ENCODE assay signal across 8 cellular contexts in the genomic region with DNA sequence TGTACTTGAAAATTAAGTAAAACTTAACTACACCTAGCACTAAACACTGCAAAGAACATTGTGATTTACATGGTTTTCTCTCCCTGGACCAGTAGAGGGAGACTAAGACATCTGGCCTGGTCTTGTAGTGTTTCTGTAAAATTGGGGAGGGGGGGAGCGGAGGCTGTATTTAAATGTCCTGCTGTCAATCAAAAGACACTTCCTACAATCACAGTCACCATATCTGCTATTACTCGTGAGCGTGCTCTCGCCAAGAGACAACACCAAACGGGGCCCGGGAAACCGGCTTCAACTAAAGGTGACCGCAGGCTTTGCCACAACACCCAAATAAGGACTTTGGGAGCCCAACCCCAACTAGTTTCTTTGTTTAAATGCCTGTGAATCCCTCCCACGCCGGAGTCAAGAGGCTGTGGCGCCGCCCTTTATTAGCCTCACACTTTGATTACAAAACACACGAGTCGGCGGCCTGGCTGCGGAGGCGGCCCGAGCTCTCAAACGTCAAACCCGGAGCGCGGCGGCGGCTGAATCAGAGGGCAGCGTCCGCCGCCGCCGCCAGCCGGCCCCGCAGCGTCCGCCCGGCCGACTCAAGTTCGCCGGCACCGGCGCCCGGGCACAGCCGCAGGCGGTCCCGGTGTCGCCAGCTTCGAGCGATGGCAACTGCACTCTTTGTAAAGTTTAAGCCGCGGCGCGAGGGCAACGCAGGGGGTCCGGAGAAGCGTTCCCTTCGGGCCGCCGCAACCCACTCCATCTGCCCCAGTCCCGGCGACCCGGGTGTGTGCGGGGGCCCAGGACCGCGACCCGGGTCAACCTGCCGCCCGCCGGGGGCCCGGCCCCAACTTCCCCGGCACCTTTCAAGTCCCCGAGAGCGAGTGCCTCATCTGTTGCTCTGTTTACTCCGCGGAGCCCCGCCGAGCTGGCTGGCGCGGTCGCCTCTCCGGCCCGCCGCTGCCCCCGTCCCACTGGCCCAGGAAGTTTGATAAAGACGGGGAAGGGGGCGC. TPM values are rescaled to one million over a fixed set of nuclear protein-coding genes. Genes with fewer than 3 reads are reported as not detected.
DNase-seq lines count a peak whose midpoint lies in the region; ATAC-seq lines count a peak whose summit lies in the region.

No MANE protein-coding gene starts in this region.

- peak overlapping the region; percentile 94 to 98 for H3K4me3 Mint-ChIP-seq in effector memory CD8-positive, alpha-beta T cell

- H3K36me3 Mint-ChIP-seq in effector memory CD8-positive, alpha-beta T cell (ENCODE audit: insufficient read depth) = peaks cover 26% of the 10 kb centered on the region

- no peaks in the 10 kb centered on the region for H3K9me3 Mint-ChIP-seq in effector memory CD8-positive, alpha-beta T cell

- DNase-seq in CMK (ENCODE audit: low read depth) = peak; percentile 38
- DNase-seq in HT1080 (ENCODE audit: low read depth) = peak; percentile 92
- peak; percentile 95 for DNase-seq in NK-92 treated with Interleukin-12 subunit alpha and Interleukin-12 subunit beta, amount 100 ng/mL, for 24 hours (lab: John Stamatoyannopoulos, UW)
- DNase-seq in activated CD8-positive, alpha-beta memory T cell treated with anti-CD3 and anti-CD28 coated beads for 4 hours (ENCODE audit: low read depth in 2 of 2) = peak; percentile 80 to 91
- peak; percentile 86 to 92 (median 88) for DNase-seq in effector memory CD8-positive, alpha-beta T cell
- peak; percentile 98 for DNase-seq in medulla oblongata (ENCODE audit: extremely low spot score)
- peak; percentile 75 to 82 (median 80) for DNase-seq in stimulated activated CD4-positive, alpha-beta T cell treated with anti-CD3 and anti-CD28 coated beads, TNF-alpha, amount 100 ng/mL, for 48 hours (ENCODE audit: low read depth in 3 of 3)

- H3K27ac Mint-ChIP-seq in effector memory CD8-positive, alpha-beta T cell = peak overlapping the region; percentile 42 to 87

- no peaks in the 10 kb centered on the region for H3K27me3 Mint-ChIP-seq in effector memory CD8-positive, alpha-beta T cell

- H3K4me1 Mint-ChIP-seq in effector memory CD8-positive, alpha-beta T cell (ENCODE audit: low read depth in 2 of 2) = peaks cover 23 to 32% of the 10 kb centered on the region in 2 donors

- peak; percentile 50 for ATAC-seq in GM21360 (IDR thresholded peaks at IDR 0.05; ENCODE audit: unreplicated experiment)
- ATAC-seq in effector memory CD8-positive, alpha-beta T cell (replicated peaks) = peak; percentile 62

RNA-seq across cellular contexts. Expression of gene KDM7A, which starts 1.3 kb away (rescaled TPM):
- 1.00 and 1.3 TPM in 2 replicates for total RNA-seq in HT1080 (2014; rRNA removed; shearing (Covaris generic))
- polyA plus RNA-seq in HT1080 (2015; cell fraction: cytosol; rRNA removed) = 3.3 and 5.0 TPM in 2 replicates
- polyA plus RNA-seq in HT1080 (2015; cell fraction: nucleus; rRNA removed) = 10.3 and 10.5 TPM in 2 replicates

Comparison
In these comparisons a context has a peak if more than half of its experiments do, and no peak if none do; other contexts are left out.
1. Peak in every context shown above with its lines: DNase-seq and ATAC-seq.
2. DNase-seq: peak in every context shown above with its lines; median percentile 98 in medulla oblongata; 95 in NK-92 treated with Interleukin-12 subunit alpha and Interleukin-12 subunit beta, amount 100 ng/mL, for 24 hours; 92 in HT1080; 88 in effector memory CD8-positive, alpha-beta T cell; 86 in activated CD8-positive, alpha-beta memory T cell treated with anti-CD3 and anti-CD28 coated beads for 4 hours; 80 in stimulated activated CD4-positive, alpha-beta T cell treated with anti-CD3 and anti-CD28 coated beads, TNF-alpha, amount 100 ng/mL, for 48 hours; 38 in CMK.